1 cellular context compared by ENCODE assay signal in the genomic region with DNA sequence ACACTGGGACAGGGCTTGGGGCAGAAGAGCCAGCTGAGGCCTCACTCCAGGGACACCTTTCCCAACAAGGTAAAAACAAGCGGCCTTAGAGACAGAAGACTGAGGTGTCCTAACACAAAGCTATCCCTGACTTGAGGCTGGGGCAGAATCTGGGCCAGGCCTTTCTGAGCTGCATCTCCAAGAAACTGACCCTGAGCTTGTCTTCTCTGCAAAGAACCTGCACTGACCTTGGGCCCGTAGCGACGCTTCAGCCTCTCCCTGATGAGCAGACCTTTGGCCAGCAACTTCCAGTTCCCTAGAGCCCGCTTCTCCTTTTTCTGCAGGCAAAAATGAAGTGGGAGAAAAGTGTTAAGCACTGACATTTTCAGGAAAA.
TF ChIP-seq lines count a peak whose summit lies in the region.

No MANE protein-coding gene starts in this region.

TF ChIP-seq in SK-N-SH, 30 proteins besides CTCF, POLR2A, EP300 and RAD21 (continued from another document):
- TF ChIP-seq, protein P1, sequence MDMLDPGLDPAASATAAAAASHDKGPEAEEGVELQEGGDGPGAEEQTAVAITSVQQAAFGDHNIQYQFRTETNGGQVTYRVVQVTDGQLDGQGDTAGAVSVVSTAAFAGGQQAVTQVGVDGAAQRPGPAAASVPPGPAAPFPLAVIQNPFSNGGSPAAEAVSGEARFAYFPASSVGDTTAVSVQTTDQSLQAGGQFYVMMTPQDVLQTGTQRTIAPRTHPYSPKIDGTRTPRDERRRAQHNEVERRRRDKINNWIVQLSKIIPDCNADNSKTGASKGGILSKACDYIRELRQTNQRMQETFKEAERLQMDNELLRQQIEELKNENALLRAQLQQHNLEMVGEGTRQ (IDR thresholded peaks at IDR 0.05; ENCODE audit: borderline replicate concordance, low read depth, low read length) = no peak
TF ChIP-seq in SK-N-SH: peak in this region for 0.
